ENCODE assay signal across 9 cellular contexts in genomic region chr14:54566152-54566409, GRCh38. TPM values are rescaled to one million over a fixed set of nuclear protein-coding genes. Genes with fewer than 3 reads are reported as not detected.
DNase-seq lines count a peak whose midpoint lies in the region; ATAC-seq and TF ChIP-seq lines count a peak whose summit lies in the region.
"Had no signal": no experiment of that assay in that cellular context is flagged by ENCODE, and none has a peak within 500 bp of the region (broad histone marks: within the 10 kb centered on the region; RNA-seq: fewer than 3 reads in every experiment).

No MANE protein-coding gene starts in this region.

- H3K4me2 ChIP-seq in OCI-LY7 (ENCODE audit: low read length), result peak overlapping the region; percentile 99

- TF ChIP-seq CTCF in OCI-LY7 (conservative IDR thresholded peaks at IDR 0.05; ENCODE audit: low read length) (no peak), gastrocnemius medialis (IDR thresholded peaks at IDR 0.05 in 4 of 5, conservative IDR thresholded peaks at IDR 0.05 in 1 of 5) (no peak)

- no peaks in the 10 kb centered on the region for H3K79me2 ChIP-seq in OCI-LY7 (ENCODE audit: insufficient read depth, low read depth, low read length)

- no peaks in the 10 kb centered on the region for H3K9me2 ChIP-seq in OCI-LY7 (ENCODE audit: insufficient read depth, low read length)

- no peak for ATAC-seq in gastrocnemius medialis
- no peak for ATAC-seq in HG02970 (IDR thresholded peaks at IDR 0.05; ENCODE audit: low FRiP score, unreplicated experiment)

- H4K20me1 ChIP-seq in OCI-LY7 (ENCODE audit: insufficient read depth, low read length), result peaks cover 8% of the 10 kb centered on the region; the same call in 1 of the 2 replicates

- H3K4me3 ChIP-seq in OCI-LY7 (ENCODE audit: low read depth, low read length, poor library complexity, severe bottlenecking) (peak overlapping the region; percentile 72), gastrocnemius medialis (peak overlapping the region; percentile 67 to 89 (median 81))

- POLR2A ChIA-PET in OCI-LY7 (lab: Charles Lee), result no interaction called here

- peak overlapping the region; percentile 77 for H3K4me3 Mint-ChIP-seq in T-helper 1 cell treated with Interleukin-12 subunit alpha and Interleukin-12 subunit beta and Interleukin-4 antibody, amounts not matched to agents 30 μg/mL and 1 μg/mL, for 36 hours

- DNase-seq in T-helper 1 cell (no peak), OCI-LY7 (ENCODE audit: low spot score) (no peak), erythroblast (lab: John Stamatoyannopoulos, UW) (no peak), gastrocnemius medialis (no peak), hepatic stellate cell (ENCODE audit: low spot score) (no peak), SIG-M5 (lab: John Stamatoyannopoulos, UW) (no peak)

- intact Hi-C loops in OCI-LY7 (cut with micrococcal nuclease; ENCODE audit: unreplicated experiment) (loop anchor here (2.0 to 10.0 kb wide), 3 partner anchors 57 to 336 kb away; partner anchors contain the start of genes CGRRF1 and GCH1), gastrocnemius medialis (cut with DNase I; ENCODE audit: low total_unique reads) (loop anchor here (10.0 kb wide), 2 partner anchors 159 to 329 kb away; no protein-coding TSS in a partner anchor)

- no TSS peak for BruUV-seq in OCI-LY7 (replicated peaks; lab: Mats Ljungman, UMichigan)

- H3K27me3 ChIP-seq in gastrocnemius medialis, result no peaks in the 10 kb centered on the region

- H3K9me3 ChIP-seq in OCI-LY7 (ENCODE audit: low read length), result no peaks in the 10 kb centered on the region
- no peaks in the 10 kb centered on the region for H3K9me3 ChIP-seq in gastrocnemius medialis

- peak; percentile 1 for TF ChIP-seq POLR2A in erythroblast (IDR thresholded peaks at IDR 0.05; ENCODE audit: low read length)
- TF ChIP-seq POLR2A in gastrocnemius medialis (IDR thresholded peaks at IDR 0.05), result peak in 1 of 2 donors; percentile 96

- H3K36me3 ChIP-seq in OCI-LY7 (ENCODE audit: insufficient read depth, low read length) (no peaks in the 10 kb centered on the region), gastrocnemius medialis (no peaks in the 10 kb centered on the region)

- H2AFZ ChIP-seq in OCI-LY7 (ENCODE audit: low read length), result no peak overlapping the region

- no peaks in the 10 kb centered on the region for H3K9me3 Mint-ChIP-seq in T-helper 1 cell treated with Interleukin-12 subunit alpha and Interleukin-12 subunit beta and Interleukin-4 antibody, amounts not matched to agents 30 μg/mL and 1 μg/mL, for 36 hours

- H3K4me1 ChIP-seq in OCI-LY7 (ENCODE audit: insufficient read depth, low read length, poor library complexity, severe bottlenecking) (peaks cover 33% of the 10 kb centered on the region), gastrocnemius medialis (peaks cover 33 to 40% of the 10 kb centered on the region in 2 donors)

- peaks cover 61% of the 10 kb centered on the region for H3K27me3 Mint-ChIP-seq in T-helper 1 cell treated with Interleukin-12 subunit alpha and Interleukin-12 subunit beta and Interleukin-4 antibody, amounts not matched to agents 30 μg/mL and 1 μg/mL, for 36 hours (ENCODE audit: low read depth)

- H3K27ac ChIP-seq in OCI-LY7 (ENCODE audit: low read depth, low read length, poor library complexity, severe bottlenecking) (no peak overlapping the region), gastrocnemius medialis (peak overlapping the region; percentile 97 to 100 (median 99))
- H3K27ac ChIP-seq: C4-2B had no signal

- in situ Hi-C loops in gastrocnemius medialis (cut with MboI; ENCODE audit: low sequenced_read_pairs in 4 of 4), result loop anchor here in 3 of 4 donors (5.0 to 10.0 kb wide), 2 partner anchors 126 to 209 kb away; no protein-coding TSS in a partner anchor

- no peak overlapping the region for H3K27ac Mint-ChIP-seq in T-helper 1 cell treated with Interleukin-12 subunit alpha and Interleukin-12 subunit beta and Interleukin-4 antibody, amounts not matched to agents 30 μg/mL and 1 μg/mL, for 36 hours

- H3K36me3 Mint-ChIP-seq in T-helper 1 cell treated with Interleukin-12 subunit alpha and Interleukin-12 subunit beta and Interleukin-4 antibody, amounts not matched to agents 30 μg/mL and 1 μg/mL, for 36 hours (ENCODE audit: low read depth), result no peaks in the 10 kb centered on the region

- CTCF ChIA-PET in OCI-LY7 (lab: Charles Lee; ENCODE audit: unreplicated experiment), result interaction anchor here (0.6 to 1.0 kb wide), 2 partner anchors 71 to 208 kb away, joined by 3 read pairs; no protein-coding TSS in a partner anchor

- peaks cover 14% of the 10 kb centered on the region for H3K4me1 Mint-ChIP-seq in T-helper 1 cell treated with Interleukin-12 subunit alpha and Interleukin-12 subunit beta and Interleukin-4 antibody, amounts not matched to agents 30 μg/mL and 1 μg/mL, for 36 hours (ENCODE audit: low read depth)

RNA-seq across cellular contexts. Expression of gene SAMD4A, which starts 0.8 kb away (rescaled TPM):
- total RNA-seq in OCI-LY7 (2014; rRNA removed; shearing (Covaris generic)), result 0.05 and 0.06 TPM in 2 replicates
- total RNA-seq in OCI-LY7 (2022) (0.55 and 1.0 TPM in 2 replicates), gastrocnemius medialis (10 to 100 TPM; 26.4 to 48.0 (median 42.2) TPM)

RNA-seq across cellular contexts. Expression of gene CGRRF1, which starts 56.4 kb away (rescaled TPM):
- total RNA-seq in OCI-LY7 (2014; rRNA removed; shearing (Covaris generic)), result 8.4 and 10.0 TPM in 2 replicates
- 11.8 and 13.4 TPM in 2 replicates for total RNA-seq in OCI-LY7 (2022)
- total RNA-seq in gastrocnemius medialis, result 10 to 100 TPM; 13.7 to 27.0 (median 20.7) TPM

Comparison
In these comparisons a context has a peak if more than half of its experiments do, and no peak if none do; other contexts are left out.
1. RNA of gene SAMD4A, which starts 0.8 kb away (total RNA-seq): 26.4 to 48.0 TPM in gastrocnemius medialis; 0.05 to 1.0 TPM in OCI-LY7; every median in the first group is over 10 times any median in the second.